Comparison of ENCODE assay signal across 16 cellular contexts in the genomic region with DNA sequence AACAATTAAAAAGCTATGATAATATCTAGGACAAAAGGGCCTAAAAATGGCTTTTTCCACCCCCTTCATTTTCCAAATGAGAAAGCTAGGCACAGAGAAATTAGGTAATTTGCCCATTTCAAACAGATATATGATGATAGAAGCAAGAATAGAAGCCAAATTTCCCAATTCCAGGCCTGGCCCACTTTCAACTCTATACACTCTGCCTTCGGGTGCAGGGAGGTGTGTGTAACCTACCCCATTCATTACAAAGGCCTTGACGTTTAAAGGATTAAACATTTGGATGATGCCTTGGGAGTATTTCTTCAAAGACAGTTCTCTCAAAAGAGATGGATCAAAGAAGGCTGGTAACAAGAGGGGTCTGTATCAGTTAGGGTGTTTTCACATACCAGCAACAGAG.
DNase-seq lines count a peak whose midpoint lies in the region; ATAC-seq and TF ChIP-seq lines count a peak whose summit lies in the region.
"Had no signal": no experiment of that assay in that cellular context is flagged by ENCODE, and none has a peak within 500 bp of the region (broad histone marks: within the 10 kb centered on the region; RNA-seq: fewer than 3 reads in every experiment).

No MANE protein-coding gene starts in this region.

- peak overlapping the region; percentile 60 for H3K4me2 ChIP-seq in GM23248 (ENCODE audit: unreplicated experiment)
- H3K4me2 ChIP-seq in osteoblast (ENCODE audit: insufficient read depth, low read length): no peak overlapping the region

- H3K4me1 ChIP-seq in GM23248 (ENCODE audit: insufficient read depth) (peaks cover 49% of the 10 kb centered on the region), osteoblast (ENCODE audit: insufficient read depth, low read length) (peaks cover 40% of the 10 kb centered on the region)

- H3K27ac Mint-ChIP-seq in activated T-helper 17 cell treated with anti-CD3 and anti-CD28 coated beads, Interleukin-2, amount 50 U/mL, for 72 hours: no peak overlapping the region

- ATAC-seq in activated T-helper 17 cell treated with anti-CD3 and anti-CD28 coated beads, Interleukin-2, amount 50 U/mL, for 72 hours (replicated peaks): no peak

- H4K20me1 ChIP-seq in GM23248 (ENCODE audit: insufficient read depth) (no peaks in the 10 kb centered on the region), osteoblast (ENCODE audit: insufficient read depth, low read length) (no peaks in the 10 kb centered on the region)

- H3K27me3 ChIP-seq in GM23248 (replicated peaks; ENCODE audit: insufficient read depth) (no peaks in the 10 kb centered on the region), osteoblast (ENCODE audit: insufficient read depth, low read length) (no peaks in the 10 kb centered on the region)

- no peak overlapping the region for H2AFZ ChIP-seq in GM23248
- H2AFZ ChIP-seq in osteoblast (ENCODE audit: low read length): no peak overlapping the region

- no peaks in the 10 kb centered on the region for H3K79me2 ChIP-seq in GM23248 (ENCODE audit: insufficient read depth)
- H3K79me2 ChIP-seq in osteoblast (ENCODE audit: insufficient read depth, low read length): no peaks in the 10 kb centered on the region

- H3K36me3 Mint-ChIP-seq in activated T-helper 17 cell treated with anti-CD3 and anti-CD28 coated beads, Interleukin-2, amount 50 U/mL, for 72 hours (ENCODE audit: low read depth): no peaks in the 10 kb centered on the region

- peak overlapping the region; percentile 61 for H3K27ac ChIP-seq in GM23248
- peak overlapping the region; percentile 61 for H3K27ac ChIP-seq in epithelial cell of prostate
- peak overlapping the region; percentile 76 for H3K27ac ChIP-seq in osteoblast (ENCODE audit: low read depth, low read length)

- no peaks in the 10 kb centered on the region for H3K9me3 Mint-ChIP-seq in activated T-helper 17 cell treated with anti-CD3 and anti-CD28 coated beads, Interleukin-2, amount 50 U/mL, for 72 hours

- DNase-seq in GM23248 (no peak), NCI-H446 treated with DMSO at 0.1 percent for 48 hours (lab: John Stamatoyannopoulos, UW) (peak; percentile 54), epithelial cell of prostate (ENCODE audit: low read depth, low spot score) (no peak), osteoblast (ENCODE audit: insufficient read length, low spot score, missing footprints) (no peak), OCI-M2 (lab: John Stamatoyannopoulos, UW; ENCODE audit: unreplicated experiment) (no peak), hepatic stellate cell (ENCODE audit: low spot score) (no peak)
- DNase-seq: Caco-2; DMS53; H9; IMR-90; Karpas-422; NCI-H2029; NCI-H526; NK-92 treated with Interleukin-12 subunit alpha and Interleukin-12 subunit beta, amount 100 ng/mL, for 24 hours; RPMI8226 had no signal

- H3K27me3 Mint-ChIP-seq in activated T-helper 17 cell treated with anti-CD3 and anti-CD28 coated beads, Interleukin-2, amount 50 U/mL, for 72 hours: peaks cover 12% of the 10 kb centered on the region

- H3F3A ChIP-seq in GM23248 (ENCODE audit: insufficient read depth): peaks cover 22% of the 10 kb centered on the region

- H3K9ac ChIP-seq in GM23248: no peak overlapping the region

- H3K9me3 ChIP-seq in GM23248 (ENCODE audit: low read depth): no peaks in the 10 kb centered on the region
- no peaks in the 10 kb centered on the region for H3K9me3 ChIP-seq in osteoblast (ENCODE audit: low read depth, low read length)
- H3K9me3 ChIP-seq: Caco-2 had no signal

- no peak for TF ChIP-seq CTCF in osteoblast (IDR thresholded peaks at IDR 0.05; ENCODE audit: extremely low read depth, low read depth, low read length)

- H3K4me3 ChIP-seq in GM23248: no peak overlapping the region
- H3K4me3 ChIP-seq in osteoblast (ENCODE audit: insufficient read depth, low read length): no peak overlapping the region

- no peak overlapping the region for H3K4me3 Mint-ChIP-seq in activated T-helper 17 cell treated with anti-CD3 and anti-CD28 coated beads, Interleukin-2, amount 50 U/mL, for 72 hours
- H3K4me3 Mint-ChIP-seq: H9 had no signal

- WGBS in GM23248 (ENCODE audit: low coverage in 1 of 2, low lambda C conversion rate in 2 of 2, missing lambda C conversion rate in 2 of 2), 2 experiments: 60 to 69% methylated on average over 2 of the region's 2 CpGs

- H3K36me3 ChIP-seq in GM23248 (ENCODE audit: low read depth): no peaks in the 10 kb centered on the region
- H3K36me3 ChIP-seq in osteoblast (ENCODE audit: insufficient read depth, low read length): peaks cover 3% of the 10 kb centered on the region

- in situ Hi-C loops in GM23248 (cut with MboI): no loop called here

- H3K9me2 ChIP-seq in GM23248 (ENCODE audit: insufficient read depth): no peaks in the 10 kb centered on the region

- H3K4me1 Mint-ChIP-seq in activated T-helper 17 cell treated with anti-CD3 and anti-CD28 coated beads, Interleukin-2, amount 50 U/mL, for 72 hours: no peaks in the 10 kb centered on the region
